In genomic region chr2:20599001-20599600, GRCh38 we compare ENCODE assay signal across 9 cellular contexts. TPM values are rescaled to one million over a fixed set of nuclear protein-coding genes. Genes with fewer than 3 reads are reported as not detected.
DNase-seq lines count a peak whose midpoint lies in the region; ATAC-seq, FAIRE-seq and TF ChIP-seq lines count a peak whose summit lies in the region.
"Had no signal": no experiment of that assay in that cellular context is flagged by ENCODE, and none has a peak within 500 bp of the region (broad histone marks: within the 10 kb centered on the region; RNA-seq: fewer than 3 reads in every experiment).

No MANE protein-coding gene starts in this region.

- TF ChIP-seq POLR2A in A549 (IDR thresholded peaks at IDR 0.05; ENCODE audit: low read length), result no peak

- POLR2A ChIA-PET in A549 (lab: Yijun Ruan, JAX), result interaction anchor here (7.3 kb wide), 1 partner anchor 152 kb away, joined by 51 read pairs; the partner anchor contains the start of gene RHOB

- H3K9me3 Mint-ChIP-seq in H9, result no peaks in the 10 kb centered on the region

- DNase-seq in A549 (ENCODE audit: low read depth in 1 of 2, low spot score in 1 of 2), result no peak
- peak; percentile 13 to 74 for DNase-seq in ascending aorta (ENCODE audit: low spot score in 2 of 2)
- DNase-seq in hypothalamus (lab: John Stamatoyannopoulos, UW), result peak in 38 of 51 donors; percentile 32 to 87 (median 62)
- no peak for DNase-seq in trophoblast cell
- DNase-seq in H9, result no peak
- no peak for DNase-seq in GM13976 (ENCODE audit: low spot score)
- no peak for DNase-seq in NCI-H2227 (lab: John Stamatoyannopoulos, UW; ENCODE audit: unreplicated experiment)

- peak overlapping the region; percentile 19 to 63; a peak in 4 of 6 replicates for H3K27ac ChIP-seq in A549
- peak overlapping the region; percentile 62 to 71 for H3K27ac ChIP-seq in ascending aorta
- no peak overlapping the region for H3K27ac ChIP-seq in trophoblast cell (ENCODE audit: low read depth, low read length)
- no peak overlapping the region for H3K27ac ChIP-seq in H9 (ENCODE audit: insufficient read length, low read depth, low read length)
- H3K27ac ChIP-seq: neural progenitor cell had no signal

- no peak overlapping the region for H3K56ac ChIP-seq in H9 (ENCODE audit: insufficient read length, low read depth, low read length)

- H2AFZ ChIP-seq in trophoblast cell (ENCODE audit: insufficient read depth, low read length, poor library complexity) (peak overlapping the region; percentile 32), H9 (ENCODE audit: low read length) (no peak overlapping the region)
- H2AFZ ChIP-seq: neural progenitor cell had no signal

- H3K4ac ChIP-seq in trophoblast cell (ENCODE audit: low read depth, low read length), result peak overlapping the region; percentile 53
- H3K4ac ChIP-seq in H9 (ENCODE audit: low read depth, low read length), result no peak overlapping the region

- no peak for FAIRE-seq in A549 (lab: Jason Lieb, UNC)

- peak overlapping the region; percentile 84 for H4K91ac ChIP-seq in trophoblast cell (ENCODE audit: low read depth, low read length)
- no peak overlapping the region for H4K91ac ChIP-seq in H9 (ENCODE audit: insufficient read length, low read depth, low read length)

- H4K8ac ChIP-seq in trophoblast cell (ENCODE audit: low read depth, low read length) (peak overlapping the region; percentile 1), H9 (replicated peaks; ENCODE audit: insufficient read length, low read depth, low read length) (no peak overlapping the region)

- no peak overlapping the region for H3K4me3 ChIP-seq in A549
- no peak overlapping the region for H3K4me3 ChIP-seq in ascending aorta
- no peak overlapping the region for H3K4me3 ChIP-seq in trophoblast cell (ENCODE audit: low read depth, low read length)
- H3K4me3 ChIP-seq: neural progenitor cell had no signal

- intact Hi-C loops in ascending aorta (cut with DNase I), result no loop called here

- in situ Hi-C loops in GM13976 (cut with MboI; ENCODE audit: low sequenced_read_pairs, unreplicated experiment), result no loop called here

- H3K4me2 ChIP-seq in A549, result no peak overlapping the region
- H3K4me2 ChIP-seq in trophoblast cell (ENCODE audit: low read length), result no peak overlapping the region
- H3K4me2 ChIP-seq in H9 (ENCODE audit: insufficient read depth, insufficient read length, low read length), result no peak overlapping the region

- H3K36me3 Mint-ChIP-seq in H9 (ENCODE audit: insufficient read depth in 1 of 3, low read depth in 3 of 3), result no peaks in the 10 kb centered on the region

- H3K36me3 ChIP-seq in ascending aorta (no peaks in the 10 kb centered on the region), trophoblast cell (ENCODE audit: control insufficient read depth in 1 of 2, insufficient read depth in 2 of 2, low read length in 2 of 2) (no peaks in the 10 kb centered on the region)
- H3K36me3 ChIP-seq: neural progenitor cell had no signal

- H2BK120ac ChIP-seq in trophoblast cell (ENCODE audit: insufficient read depth, low read length, poor library complexity), result peak overlapping the region; percentile 89
- no peak overlapping the region for H2BK120ac ChIP-seq in H9 (ENCODE audit: low read depth, low read length, poor library complexity, severe bottlenecking)

- CTCF ChIA-PET in A549 (lab: Yijun Ruan, JAX), result interaction anchor here (0.7 to 12.0 kb wide), 21 partner anchors 9 to 194 kb away, joined by 3 to 112 read pairs (median 4); partner anchors contain the start of gene HS1BP3

- TF ChIP-seq CTCF in A549 (IDR thresholded peaks at IDR 0.05) (no peak), ascending aorta (IDR thresholded peaks at IDR 0.05) (no peak), H9 (conservative IDR thresholded peaks at IDR 0.05) (no peak), GM13976 (IDR thresholded peaks at IDR 0.05; ENCODE audit: borderline replicate concordance, control extremely low read depth, extremely low read depth, insufficient read depth, missing control alignments) (no peak)

- ATAC-seq in A549 (no peak), GM18498 (IDR thresholded peaks at IDR 0.05; ENCODE audit: unreplicated experiment) (no peak)

- H3K14ac ChIP-seq in trophoblast cell (ENCODE audit: low read length) (peak overlapping the region; percentile 37), H9 (ENCODE audit: insufficient read depth, low read length) (no peak overlapping the region)

- H3K79me2 ChIP-seq in trophoblast cell (ENCODE audit: control insufficient read depth, insufficient read depth, low read length, poor library complexity), result peaks cover 4% of the 10 kb centered on the region
- no peaks in the 10 kb centered on the region for H3K79me2 ChIP-seq in H9 (ENCODE audit: insufficient read depth, low read length)

- 80% methylated on average over 12 of the region's 12 CpGs for WGBS in A549 (ENCODE audit: missing lambda C conversion rate)
- no CpG with 5 or more reads among the region's 12 CpGs for WGBS in trophoblast cell (ENCODE audit: extremely low coverage, insufficient coverage, insufficient read length)
- WGBS in H9 (ENCODE audit: extremely low coverage, insufficient read length, low lambda C conversion rate), result no CpG with 5 or more reads among the region's 12 CpGs

- peak overlapping the region; percentile 56 for H2BK12ac ChIP-seq in trophoblast cell (ENCODE audit: low read length)
- no peak overlapping the region for H2BK12ac ChIP-seq in H9 (ENCODE audit: insufficient read length, low read depth, low read length)

- H3K18ac ChIP-seq in trophoblast cell (ENCODE audit: low read length) (peak overlapping the region; percentile 17), H9 (ENCODE audit: insufficient read length, low read depth, low read length) (no peak overlapping the region)

- no peak overlapping the region for H3K4me3 Mint-ChIP-seq in H9

- H3K9me3 ChIP-seq in A549 (no peaks in the 10 kb centered on the region), ascending aorta (no peaks in the 10 kb centered on the region), trophoblast cell (ENCODE audit: insufficient read depth, low read depth, low read length) (no peaks in the 10 kb centered on the region), H9 (ENCODE audit: control insufficient read depth, low read depth, low read length) (no peaks in the 10 kb centered on the region)

- H3K4me1 ChIP-seq in A549 (peaks cover 34% of the 10 kb centered on the region), ascending aorta (peaks cover 20 to 39% of the 10 kb centered on the region in 2 donors), trophoblast cell (ENCODE audit: control insufficient read depth in 1 of 2, insufficient read depth in 2 of 2, low read length in 2 of 2) (peaks cover 34 to 38% of the 10 kb centered on the region in 2 experiments), H9 (ENCODE audit: insufficient read depth, low read length) (no peaks in the 10 kb centered on the region; the same call in 1 of the 2 replicates)

- H2AK5ac ChIP-seq in trophoblast cell (ENCODE audit: low read length) (peak overlapping the region; percentile 59), H9 (ENCODE audit: insufficient read length, low read length) (no peak overlapping the region)

- no peaks in the 10 kb centered on the region for H3K23me2 ChIP-seq in H9 (ENCODE audit: insufficient read length, low read depth, low read length, poor library complexity, severe bottlenecking)

- H2BK20ac ChIP-seq in H9 (ENCODE audit: low read depth, low read length, poor library complexity, severe bottlenecking), result no peak overlapping the region

- H3K9ac ChIP-seq in trophoblast cell (ENCODE audit: low read length) (no peak overlapping the region), H9 (ENCODE audit: extremely low read depth, insufficient read length, low read length) (no peak overlapping the region)
- H3K9ac ChIP-seq: neural progenitor cell had no signal

- H3K27me3 ChIP-seq in ascending aorta (no peaks in the 10 kb centered on the region), trophoblast cell (ENCODE audit: insufficient read depth, low read length) (no peaks in the 10 kb centered on the region), H9 (ENCODE audit: insufficient read depth, low read length) (no peaks in the 10 kb centered on the region)

- TF ChIP-seq EP300 in A549 (IDR thresholded peaks at IDR 0.05), result no peak

- TF ChIP-seq RAD21 in A549 (conservative IDR thresholded peaks at IDR 0.05 in 1 of 2, IDR thresholded peaks at IDR 0.05 in 1 of 2), result no peak

- H2BK15ac ChIP-seq in H9 (ENCODE audit: low read depth, low read length), result no peak overlapping the region

- H4K20me1 ChIP-seq in H9 (ENCODE audit: control insufficient read depth, insufficient read depth, insufficient read length), result no peaks in the 10 kb centered on the region

- no peak overlapping the region for H3T11ph ChIP-seq in H9 (ENCODE audit: low read length)

- no peak overlapping the region for H3K23ac ChIP-seq in trophoblast cell (ENCODE audit: low read length)
- H3K23ac ChIP-seq in H9 (ENCODE audit: insufficient read length, low read depth, low read length), result no peak overlapping the region

- peaks cover 20 to 22% of the 10 kb centered on the region in 2 experiments for H3K4me1 Mint-ChIP-seq in H9

- peaks cover 8% of the 10 kb centered on the region for H3K27me3 Mint-ChIP-seq in H9 (ENCODE audit: low read depth)

- H4K5ac ChIP-seq in H9 (ENCODE audit: insufficient read length, low read depth, low read length), result no peak overlapping the region

- peak overlapping the region; percentile 61 for H2BK5ac ChIP-seq in trophoblast cell (ENCODE audit: low read depth, low read length, poor library complexity)
- no peak overlapping the region for H2BK5ac ChIP-seq in H9 (ENCODE audit: insufficient read length, low read length)

- no peak overlapping the region for H4K12ac ChIP-seq in trophoblast cell (ENCODE audit: low read depth, low read length)

- peaks cover 45% of the 10 kb centered on the region for H3K79me1 ChIP-seq in trophoblast cell (ENCODE audit: low read length)
- no peaks in the 10 kb centered on the region for H3K79me1 ChIP-seq in H9 (ENCODE audit: insufficient read depth, low read depth, low read length, poor library complexity, severe bottlenecking)

- no peak overlapping the region for H3K27ac Mint-ChIP-seq in H9

TF ChIP-seq in A549, 52 proteins besides CTCF, POLR2A, EP300 and RAD21 (continues in another document):
- no peak for TF ChIP-seq ZFP36 (IDR thresholded peaks at IDR 0.05; ENCODE audit: borderline replicate concordance, partially characterized antibody)
- TF ChIP-seq JUNB (IDR thresholded peaks at IDR 0.05), result no peak
- no peak for TF ChIP-seq RFX5 (IDR thresholded peaks at IDR 0.05)
- TF ChIP-seq ZNF302 (CRISPR knock-in tag; IDR thresholded peaks at IDR 0.05), result no peak
- no peak for TF ChIP-seq PHF8 (IDR thresholded peaks at IDR 0.05; ENCODE audit: borderline replicate concordance, low read depth)
- TF ChIP-seq CEBPB (IDR thresholded peaks at IDR 0.05), result no peak
- no peak for TF ChIP-seq EHF (CRISPR knock-in tag; IDR thresholded peaks at IDR 0.05)

RNA-seq across cellular contexts. Expression of gene HS1BP3, which starts 51.8 kb away (rescaled TPM):
- polyA plus RNA-seq in A549 (2011; rRNA removed) (12.4 and 13.8 TPM in 2 replicates), A549 (2017; fragmentation: RNase III; extraction: RNeasy Plus Mini Kit Qiagen cat#74134 plus additional on column Dnase treatment) (17.7 to 23.5 TPM (median 20.5 TPM) in 3 replicates)
- 19.3 and 23.8 TPM in 2 replicates for polyA plus RNA-seq in A549 (2012; cell fraction: cytosol; rRNA removed)
- 35.4 and 36.6 TPM in 2 replicates for polyA plus RNA-seq in A549 (2012; cell fraction: nucleus; rRNA removed)
- polyA minus RNA-seq in A549 (2011; rRNA and poly(A)+ RNA removed), result 17.5 and 21.2 TPM in 2 replicates
- total RNA-seq in ascending aorta (40.0 TPM), H9 (2021) (10.8 and 11.1 TPM in 2 replicates)
- polyA plus RNA-seq in trophoblast cell (2013), result 17.5 and 18.2 TPM in 2 replicates

Comparison
In these comparisons a context has a peak if more than half of its experiments do, and no peak if none do; other contexts are left out.
1. DNase-seq: peak in ascending aorta (2 of 2) and hypothalamus (38 of 51); none in A549 (0 of 2), trophoblast cell (0 of 2), H9 (single experiment), GM13976 (single experiment) and NCI-H2227 (single experiment).
2. H3K27ac ChIP-seq: peak in A549 (2 of 2) and ascending aorta (2 of 2); none in trophoblast cell (single experiment) and H9 (single experiment).